In genomic region chr10:15099886-15100285, GRCh38 we compare ENCODE assay signal across 18 cellular contexts. TPM values are rescaled to one million over a fixed set of nuclear protein-coding genes. Genes with fewer than 3 reads are reported as not detected.
DNase-seq lines count a peak whose midpoint lies in the region; ATAC-seq and TF ChIP-seq lines count a peak whose summit lies in the region.
"Had no signal": no experiment of that assay in that cellular context is flagged by ENCODE, and none has a peak within 500 bp of the region (broad histone marks: within the 10 kb centered on the region; RNA-seq: fewer than 3 reads in every experiment).

No MANE protein-coding gene starts in this region.

- peaks cover 16 to 44% (median 31%) of the 10 kb centered on the region in 4 donors for H3K4me1 Mint-ChIP-seq in CD4-positive, alpha-beta memory T cell
- peaks cover 21% of the 10 kb centered on the region for H3K4me1 Mint-ChIP-seq in activated T-helper 2 cell treated with anti-CD3 and anti-CD28 coated beads, Interferon-gamma antibody, Interleukin-2, Interleukin-4, amounts not matched to agents 10 μg/mL and 5 μg/mL and 100 μg/mL, durations not matched to agents 14 hours and 24 hours and 36 hours (ENCODE audit: low read depth)
- H3K4me1 Mint-ChIP-seq in natural killer cell: peaks cover 27 to 45% of the 10 kb centered on the region in 2 donors

- H3K36me3 ChIP-seq in BLaER1 treated with 17β-estradiol and CSF1 and Interleukin-3, amounts not matched to agents 10 nM and 100 nM: peaks cover 42 to 61% (median 58%) of the 10 kb centered on the region in 11 experiments
- peaks cover 30% of the 10 kb centered on the region for H3K36me3 ChIP-seq in CD4-positive, alpha-beta memory T cell (ENCODE audit: insufficient read depth, low read length)
- peaks cover 9% of the 10 kb centered on the region; the same call in 1 of the 2 replicates for H3K36me3 ChIP-seq in PC-3 (ENCODE audit: low read depth, low read length)

- POLR2A ChIA-PET in CD4-positive, alpha-beta memory T cell (lab: Charles Lee; ENCODE audit: partially characterized antibody): interaction anchor here (0.9 to 2.3 kb wide), 4 partner anchors 65 to 141 kb away, joined by 3 to 9 read pairs (median 6); partner anchors contain the start of genes MEIG1 and NMT2
- POLR2A ChIA-PET in PC-3 (lab: Charles Lee; ENCODE audit: unreplicated experiment): no interaction called here

- H3K4me3 ChIP-seq in BLaER1 treated with 17β-estradiol and CSF1 and Interleukin-3, amounts not matched to agents 10 nM and 100 nM: no peak overlapping the region
- no peak overlapping the region for H3K4me3 ChIP-seq in CD4-positive, alpha-beta memory T cell (ENCODE audit: low read length in 2 of 2)
- no peak overlapping the region for H3K4me3 ChIP-seq in PC-3 (ENCODE audit: low read length)
- H3K4me3 ChIP-seq: ascending aorta, coronary artery, gastrocnemius medialis, Peyer's patch had no signal

- H3K9ac ChIP-seq in BLaER1 treated with 17β-estradiol and CSF1 and Interleukin-3, amounts not matched to agents 10 nM and 100 nM: peak overlapping the region in 6 of 11 experiments; percentile 26 to 95 (median 90); a peak in 5 of 22 replicates
- no peak overlapping the region for H3K9ac ChIP-seq in PC-3 (ENCODE audit: low read length)

- no peak overlapping the region for H2AFZ ChIP-seq in PC-3 (ENCODE audit: low read length)

- H3K36me3 Mint-ChIP-seq in CD4-positive, alpha-beta memory T cell: peaks cover 9 to 46% of the 10 kb centered on the region in 2 donors
- H3K36me3 Mint-ChIP-seq in activated T-helper 2 cell treated with anti-CD3 and anti-CD28 coated beads, Interferon-gamma antibody, Interleukin-2, Interleukin-4, amounts not matched to agents 10 μg/mL and 5 μg/mL and 100 μg/mL, durations not matched to agents 14 hours and 24 hours and 36 hours (ENCODE audit: low read depth): peaks cover 53% of the 10 kb centered on the region
- H3K36me3 Mint-ChIP-seq in natural killer cell: peaks cover 9% of the 10 kb centered on the region

- TF ChIP-seq CTCF in natural killer cell (IDR thresholded peaks at IDR 0.05): no peak
- no peak for TF ChIP-seq CTCF in PC-3 (conservative IDR thresholded peaks at IDR 0.05; ENCODE audit: low read depth, low read length)

- intact Hi-C loops in CD4-positive, alpha-beta memory T cell (cut with micrococcal nuclease): loop anchor here (5.0 to 10.0 kb wide), 3 partner anchors 148 to 1717 kb away; partner anchors contain the start of genes DCLRE1C, PRPF18 and RSU1
- intact Hi-C loops in activated T-helper 2 cell treated with anti-CD3 and anti-CD28 coated beads, Interferon-gamma antibody, Interleukin-2, Interleukin-4, amounts not matched to agents 10 μg/mL and 5 μg/mL and 100 μg/mL, durations not matched to agents 14 hours and 24 hours and 36 hours (cut with micrococcal nuclease): no loop called here
- intact Hi-C loops in natural killer cell (cut with micrococcal nuclease) (loop anchor here (5.0 kb wide), 1 partner anchor 67 kb away; the partner anchor contains the start of gene NMT2), PC-3 (cut with micrococcal nuclease) (no loop called here)

- H3K4me2 ChIP-seq in BLaER1 treated with 17β-estradiol and CSF1 and Interleukin-3, amounts not matched to agents 10 nM and 100 nM: peak overlapping the region; percentile 83 to 97 (median 91); a peak in 13 of 22 replicates
- no peak overlapping the region for H3K4me2 ChIP-seq in PC-3 (ENCODE audit: low read length)

- H3K9me3 Mint-ChIP-seq in CD4-positive, alpha-beta memory T cell: peaks cover 0 to 2% (median 0%) of the 10 kb centered on the region in 8 donors
- H3K9me3 Mint-ChIP-seq in activated T-helper 2 cell treated with anti-CD3 and anti-CD28 coated beads, Interferon-gamma antibody, Interleukin-2, Interleukin-4, amounts not matched to agents 10 μg/mL and 5 μg/mL and 100 μg/mL, durations not matched to agents 14 hours and 24 hours and 36 hours: no peaks in the 10 kb centered on the region
- no peaks in the 10 kb centered on the region for H3K9me3 Mint-ChIP-seq in natural killer cell

- H3K27me3 Mint-ChIP-seq in CD4-positive, alpha-beta memory T cell: no peaks in the 10 kb centered on the region
- peaks cover 2% of the 10 kb centered on the region for H3K27me3 Mint-ChIP-seq in activated T-helper 2 cell treated with anti-CD3 and anti-CD28 coated beads, Interferon-gamma antibody, Interleukin-2, Interleukin-4, amounts not matched to agents 10 μg/mL and 5 μg/mL and 100 μg/mL, durations not matched to agents 14 hours and 24 hours and 36 hours (ENCODE audit: low read depth)
- no peaks in the 10 kb centered on the region for H3K27me3 Mint-ChIP-seq in natural killer cell (ENCODE audit: low read depth in 2 of 2)

- 0 out of 22 replicates have a peak overlapping the region, but pooled peaks of 1 of the 11 experiments have one; percentile 94 for H3K27ac ChIP-seq in BLaER1 treated with 17β-estradiol and CSF1 and Interleukin-3, amounts not matched to agents 10 nM and 100 nM
- H3K27ac ChIP-seq in CD4-positive, alpha-beta memory T cell (ENCODE audit: low read depth, low read length): no peak overlapping the region
- H3K27ac ChIP-seq in PC-3 (ENCODE audit: low read length): no peak overlapping the region
- H3K27ac ChIP-seq: ascending aorta, C4-2B, coronary artery, epithelial cell of prostate, gastrocnemius medialis, Peyer's patch had no signal

- no TSS peak for BruUV-seq in PC-3 (replicated peaks; lab: Mats Ljungman, UMichigan)

- peaks cover 47% of the 10 kb centered on the region for H3K79me2 ChIP-seq in PC-3 (ENCODE audit: low read length)

- no peak for DNase-seq in CD4-positive, alpha-beta memory T cell
- no peak for DNase-seq in activated T-helper 2 cell treated with anti-CD3 and anti-CD28 coated beads, Interferon-gamma antibody, Interleukin-2, Interleukin-4, amounts not matched to agents 10 μg/mL and 5 μg/mL and 100 μg/mL, durations not matched to agents 14 hours and 24 hours and 36 hours (ENCODE audit: low spot score)
- DNase-seq in natural killer cell (no peak), PC-3 (no peak)
- DNase-seq: activated CD4-positive, CD25-positive, alpha-beta regulatory T cell; gastrocnemius medialis; NCI-H2081 treated with DMSO at 0.1 percent for 48 hours; NCI-H748 treated with DMSO at 0.1 percent for 48 hours; Peyer's patch; substantia nigra; SW 1271 had no signal

- CTCF ChIA-PET in CD4-positive, alpha-beta memory T cell (lab: Charles Lee; ENCODE audit: partially characterized antibody): interaction anchor here (0.7 to 1.4 kb wide), 4 partner anchors 9 to 1240 kb away, joined by 3 to 5 read pairs (median 3); no protein-coding TSS in a partner anchor
- CTCF ChIA-PET in PC-3 (lab: Charles Lee): no interaction called here

- H3K4me3 Mint-ChIP-seq in CD4-positive, alpha-beta memory T cell: peak overlapping the region in 5 of 8 donors; percentile 2 to 42 (median 36)
- peak overlapping the region; percentile 51 for H3K4me3 Mint-ChIP-seq in activated T-helper 2 cell treated with anti-CD3 and anti-CD28 coated beads, Interferon-gamma antibody, Interleukin-2, Interleukin-4, amounts not matched to agents 10 μg/mL and 5 μg/mL and 100 μg/mL, durations not matched to agents 14 hours and 24 hours and 36 hours (ENCODE audit: low read depth)
- H3K4me3 Mint-ChIP-seq in natural killer cell: peak overlapping the region; percentile 31

- no peaks in the 10 kb centered on the region for H3K27me3 ChIP-seq in BLaER1 treated with 17β-estradiol and CSF1 and Interleukin-3, amounts not matched to agents 10 nM and 100 nM
- no peaks in the 10 kb centered on the region for H3K27me3 ChIP-seq in CD4-positive, alpha-beta memory T cell (ENCODE audit: insufficient read depth, low read length)
- no peaks in the 10 kb centered on the region for H3K27me3 ChIP-seq in PC-3 (ENCODE audit: low read length)
- H3K27me3 ChIP-seq: ascending aorta, gastrocnemius medialis, Peyer's patch had no signal

- ATAC-seq in natural killer cell: no peak
- ATAC-seq in activated CD4-positive, CD25-positive, alpha-beta regulatory T cell treated with anti-CD3 and anti-CD28 coated beads, Interleukin-2, amount 50 U/mL, for 24 hours: no peak
- no peak for ATAC-seq in HG03139 (IDR thresholded peaks at IDR 0.05; ENCODE audit: unreplicated experiment)
- no peak for ATAC-seq in PC-3
- ATAC-seq: gastrocnemius medialis had no signal

- no peaks in the 10 kb centered on the region for H3K9me2 ChIP-seq in PC-3 (replicated peaks; ENCODE audit: low read length)

- peak overlapping the region in 6 of 7 donors; percentile 64 to 86 (median 80) for H3K27ac Mint-ChIP-seq in CD4-positive, alpha-beta memory T cell
- H3K27ac Mint-ChIP-seq in activated T-helper 2 cell treated with anti-CD3 and anti-CD28 coated beads, Interferon-gamma antibody, Interleukin-2, Interleukin-4, amounts not matched to agents 10 μg/mL and 5 μg/mL and 100 μg/mL, durations not matched to agents 14 hours and 24 hours and 36 hours: peak overlapping the region; percentile 55
- peak overlapping the region; percentile 17 to 71 for H3K27ac Mint-ChIP-seq in natural killer cell

- no peaks in the 10 kb centered on the region for H3K9me3 ChIP-seq in BLaER1 treated with 17β-estradiol and CSF1 and Interleukin-3, amounts not matched to agents 10 nM and 100 nM (replicated peaks in 1 of 11)
- no peaks in the 10 kb centered on the region for H3K9me3 ChIP-seq in CD4-positive, alpha-beta memory T cell (ENCODE audit: control insufficient read depth in 1 of 2, low read length in 2 of 2)
- no peaks in the 10 kb centered on the region for H3K9me3 ChIP-seq in PC-3 (ENCODE audit: low read length)
- H3K9me3 ChIP-seq: ascending aorta, gastrocnemius medialis, Peyer's patch had no signal

- H4K20me1 ChIP-seq in BLaER1 treated with 17β-estradiol and CSF1 and Interleukin-3, amounts not matched to agents 10 nM and 100 nM: peaks cover 22 to 64% (median 50%) of the 10 kb centered on the region in 11 experiments; a peak in 20 of 22 replicates
- H4K20me1 ChIP-seq in PC-3 (ENCODE audit: low read length): peaks cover 3% of the 10 kb centered on the region; the same call in 1 of the 2 replicates

- H3K4me1 ChIP-seq in BLaER1 treated with 17β-estradiol and CSF1 and Interleukin-3, amounts not matched to agents 10 nM and 100 nM: peaks cover 23 to 35% (median 29%) of the 10 kb centered on the region in 10 experiments
- peaks cover 38% of the 10 kb centered on the region for H3K4me1 ChIP-seq in CD4-positive, alpha-beta memory T cell (ENCODE audit: insufficient read depth, low read length)
- H3K4me1 ChIP-seq in PC-3 (ENCODE audit: insufficient read depth, low read length): no peaks in the 10 kb centered on the region; the same call in 1 of the 2 replicates

- no peaks in the 10 kb centered on the region for H3F3A ChIP-seq in PC-3 (ENCODE audit: low read length, unreplicated experiment)

RNA-seq across cellular contexts. Expression of gene RPP38, which starts 2.7 kb away (rescaled TPM):
- total RNA-seq in CD4-positive, alpha-beta memory T cell: 10 to 100 TPM; 19.8 to 21.8 TPM
- 10 to 100 TPM; 33.1 to 34.6 TPM for polyA plus RNA-seq in CD4-positive, alpha-beta memory T cell
- 19.4 and 20.3 TPM in 2 replicates for total RNA-seq in activated T-helper 2 cell treated with anti-CD3 and anti-CD28 coated beads, Interferon-gamma antibody, Interleukin-2, Interleukin-4, amounts not matched to agents 10 μg/mL and 5 μg/mL and 100 μg/mL, durations not matched to agents 14 hours and 24 hours and 36 hours
- total RNA-seq in natural killer cell (10 to 100 TPM in 1 of 3 donors, 1 to 10 TPM in 2; 7.5 to 12.7 (median 8.4) TPM), PC-3 (2014; rRNA removed) (8.5 and 9.9 TPM in 2 replicates)
- total RNA-seq: ascending aorta had no signal

RNA-seq across cellular contexts. Expression of gene ACBD7, which starts 11.3 kb away (rescaled TPM):
- not detected for total RNA-seq in CD4-positive, alpha-beta memory T cell
- not detected for polyA plus RNA-seq in CD4-positive, alpha-beta memory T cell
- total RNA-seq in activated T-helper 2 cell treated with anti-CD3 and anti-CD28 coated beads, Interferon-gamma antibody, Interleukin-2, Interleukin-4, amounts not matched to agents 10 μg/mL and 5 μg/mL and 100 μg/mL, durations not matched to agents 14 hours and 24 hours and 36 hours: 3.6 and 4.8 TPM in 2 replicates
- total RNA-seq in natural killer cell (1 to 10 TPM in 1 of 3 donors, under 1 TPM in 1, not detected in 1; 0.48 to 1.8 TPM), PC-3 (2014; rRNA removed) (3.3 and 5.4 TPM in 2 replicates)
- total RNA-seq: ascending aorta, gastrocnemius medialis had no signal

RNA-seq across cellular contexts. Expression of gene OLAH, which starts 56.1 kb away (rescaled TPM):
- not detected for total RNA-seq in CD4-positive, alpha-beta memory T cell
- 1 to 10 TPM in 1 of 2 donors, under 1 TPM in 1; 0.20 to 1.4 TPM for polyA plus RNA-seq in CD4-positive, alpha-beta memory T cell
- total RNA-seq in activated T-helper 2 cell treated with anti-CD3 and anti-CD28 coated beads, Interferon-gamma antibody, Interleukin-2, Interleukin-4, amounts not matched to agents 10 μg/mL and 5 μg/mL and 100 μg/mL, durations not matched to agents 14 hours and 24 hours and 36 hours: not detected in 2 replicates
- total RNA-seq in natural killer cell (not detected), PC-3 (2014; rRNA removed) (not detected in 2 replicates)
- total RNA-seq: Peyer's patch had no signal

Comparison
In these comparisons a context has a peak if more than half of its experiments do, and no peak if none do; other contexts are left out.
1. intact Hi-C loops: an anchor here in CD4-positive, alpha-beta memory T cell (5.0 to 10.0 kb wide) and natural killer cell (5.0 kb wide); none called in activated T-helper 2 cell treated with anti-CD3 and anti-CD28 coated beads, Interferon-gamma antibody, Interleukin-2, Interleukin-4, amounts not matched to agents 10 μg/mL and 5 μg/mL and 100 μg/mL, durations not matched to agents 14 hours and 24 hours and 36 hours and PC-3.